In the genomic region with DNA sequence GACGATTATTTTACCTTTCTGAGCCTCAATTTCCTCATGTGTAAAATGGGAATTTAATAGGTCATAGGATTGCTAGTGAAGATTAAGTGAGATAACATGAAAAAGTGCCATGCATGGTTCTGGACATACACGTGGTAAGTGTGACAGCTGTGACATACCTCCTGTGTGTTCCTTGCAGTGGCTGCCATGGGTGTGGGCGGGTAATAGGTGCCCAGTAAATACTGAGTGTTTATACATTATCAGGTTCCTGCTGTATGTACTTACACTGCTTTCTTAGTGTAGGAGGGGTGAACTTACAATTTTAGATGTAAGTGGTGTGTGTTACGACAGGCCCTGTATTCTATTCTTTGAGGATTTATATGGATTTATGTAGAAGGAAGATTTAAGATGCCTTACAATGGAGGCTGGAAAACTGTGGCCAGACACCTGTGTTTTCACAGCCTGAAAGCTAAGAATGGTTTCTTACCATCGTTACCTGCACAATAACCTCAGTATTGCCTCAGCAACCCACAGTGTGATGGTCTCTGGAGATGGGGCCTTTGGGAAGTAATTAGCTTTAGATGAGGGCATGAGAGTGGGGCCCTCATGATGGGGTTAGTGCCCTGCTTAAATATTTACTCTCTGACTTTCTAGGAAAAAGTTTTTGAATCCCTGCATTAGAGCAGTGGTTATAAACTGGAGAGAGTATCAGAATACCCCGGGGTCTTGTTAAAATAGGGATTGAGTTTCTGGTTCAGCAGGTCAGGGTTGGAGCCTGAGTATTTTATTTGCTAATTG, we compare ENCODE assay signal across 15 cellular contexts.
"Had no signal": no experiment of that assay in that cellular context is flagged by ENCODE, and none has a peak within 500 bp of the region (broad histone marks: within the 10 kb centered on the region; RNA-seq: fewer than 3 reads in every experiment).

No MANE protein-coding gene starts in this region.

- DNase-seq: activated CD4-positive, alpha-beta T cell treated with anti-CD3 and anti-CD28 coated beads, Interleukin-2, amount 50 U/mL, for 48 hours; activated CD4-positive, CD25-positive, alpha-beta regulatory T cell treated with anti-CD3 and anti-CD28 coated beads, Interleukin-2, amount 50 U/mL, for 72 hours; activated gamma-delta T cell; activated naive CD8-positive, alpha-beta T cell treated with anti-CD3 and anti-CD28 coated beads for 36 hours; activated T-cell treated with anti-CD3 and anti-CD28 coated beads, Interleukin-2, amount 50 U/mL, for 4 hours; anterior cingulate cortex; endodermal cell; kidney; left ventricle myocardium superior; spleen; stimulated activated CD4-positive, alpha-beta T cell treated with anti-CD3 and anti-CD28 coated beads, Interleukin-1b, Interleukin-23, amount 100 ng/mL, for 48 hours; transverse colon had no signal

- H3K9me3 ChIP-seq: right atrium auricular region, spleen, transverse colon had no signal

- H3K36me3 ChIP-seq: right atrium auricular region, spleen, transverse colon had no signal

- ATAC-seq: activated T-cell treated with anti-CD3 and anti-CD28 coated beads, Interleukin-2, amount 50 U/mL, for 4 hours; left ventricle myocardium superior; stimulated activated memory B cell treated with anti-CD40 and anti-IgM and Interleukin-4, amounts not matched to agents 10 μg/mL and 1 μg/mL and 100 μg/mL, for 72 hours had no signal

- H3K4me2 ChIP-seq: hepatocyte had no signal

- H2AFZ ChIP-seq: hepatocyte had no signal

- H3K27me3 ChIP-seq: hepatocyte, right atrium auricular region, transverse colon had no signal

- H3K27ac ChIP-seq: hepatocyte, right atrium auricular region, spleen had no signal

- H3K4me3 ChIP-seq: hepatocyte, right atrium auricular region, spleen, transverse colon had no signal

- H3K4me1 ChIP-seq: spleen had no signal
